Comparison of ENCODE assay signal across 24 cellular contexts in the genomic region with DNA sequence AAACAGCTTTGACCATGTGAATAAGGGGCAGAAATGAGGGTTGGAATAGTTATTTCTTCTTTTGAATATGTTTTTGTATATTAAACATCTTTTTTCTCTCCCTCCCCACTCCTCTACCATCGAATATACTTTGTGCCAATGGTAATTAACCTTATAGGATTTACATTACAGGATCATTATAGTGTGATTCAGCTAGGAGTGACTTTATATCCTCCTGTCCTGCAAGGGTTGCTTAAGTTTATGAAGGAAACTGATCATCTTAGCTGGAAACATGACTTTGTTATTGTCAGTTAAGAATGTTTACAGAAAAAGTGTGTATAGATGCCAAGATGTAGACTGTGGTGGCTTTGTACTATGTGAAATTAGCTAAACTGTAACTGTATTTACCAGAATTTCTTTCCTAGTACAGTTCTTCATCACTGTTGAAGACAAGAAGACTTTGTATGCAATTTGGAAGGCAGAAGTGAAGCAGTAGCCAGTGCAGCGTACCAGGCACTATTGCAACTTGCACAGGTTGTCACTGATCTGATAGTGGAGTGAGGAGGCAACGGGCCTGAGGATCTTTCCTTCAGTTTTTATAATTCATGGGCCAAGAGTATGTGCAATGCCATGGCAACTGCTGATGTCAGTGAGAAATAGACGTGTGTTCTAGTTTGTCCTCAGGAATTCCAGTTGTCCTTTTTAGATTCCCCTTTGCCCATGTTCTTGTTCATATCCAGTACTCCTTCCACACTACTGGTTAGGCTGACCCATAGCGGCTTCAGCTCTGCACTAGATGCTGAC. TPM values are rescaled to one million over a fixed set of nuclear protein-coding genes. Genes with fewer than 3 reads are reported as not detected.
DNase-seq lines count a peak whose midpoint lies in the region; ATAC-seq, FAIRE-seq and TF ChIP-seq lines count a peak whose summit lies in the region.
"Had no signal": no experiment of that assay in that cellular context is flagged by ENCODE, and none has a peak within 500 bp of the region (broad histone marks: within the 10 kb centered on the region; RNA-seq: fewer than 3 reads in every experiment).

No MANE protein-coding gene starts in this region.

- H2AFZ ChIP-seq in GM12878 (ENCODE audit: control insufficient read depth, low read depth, low read length), result no peak overlapping the region
- H2AFZ ChIP-seq: GM23338 had no signal

- TF ChIP-seq EP300 in GM12878 (IDR thresholded peaks at IDR 0.05; ENCODE audit: borderline replicate concordance in 1 of 2, control insufficient read depth in 1 of 2, low read depth in 2 of 2, low read length in 2 of 2), result no peak

- no peaks in the 10 kb centered on the region for H3K4me1 ChIP-seq in GM12878 (ENCODE audit: control insufficient read depth, insufficient read depth, low read length)
- H3K4me1 ChIP-seq: BE2C had no signal

- BruUV-seq in GM12878 (replicated peaks; lab: Mats Ljungman, UMichigan), result no TSS peak

- H3K27ac ChIP-seq in GM12878 (ENCODE audit: control insufficient read depth, insufficient read depth), result no peak overlapping the region

- H3K4me3 ChIP-seq in GM12878 (no peak overlapping the region), fibroblast of pulmonary artery (replicated peaks; ENCODE audit: low read depth, low read length) (no peak overlapping the region)
- H3K4me3 ChIP-seq: GM23338, MG63 had no signal

- no peak for FAIRE-seq in GM12878 (lab: Jason Lieb, UNC)

- H3K36me3 ChIP-seq in GM12878 (ENCODE audit: control insufficient read depth in 2 of 2, insufficient read depth in 2 of 2, low read length in 1 of 2), result no peaks in the 10 kb centered on the region
- H3K36me3 ChIP-seq: BE2C, MG63 had no signal

- RAD21 ChIA-PET in GM12878 (lab: Charles Lee; ENCODE audit: unreplicated experiment), result no interaction called here

- no peak for TF ChIP-seq POLR2A in GM12878 (IDR thresholded peaks at IDR 0.05; ENCODE audit: low read depth, low read length)

- CTCF ChIA-PET in GM12878 (lab: Yijun Ruan, JAX), result interaction anchor here (0.8 to 1.1 kb wide), 2 partner anchors 13 to 185 kb away, joined by 3 to 5 read pairs; no protein-coding TSS in a partner anchor

- peaks cover 5% of the 10 kb centered on the region for H3K27me3 Mint-ChIP-seq in activated T-helper 1 cell treated with anti-CD3 and anti-CD28 coated beads, Interleukin-12 subunit alpha, Interleukin-12 subunit beta, Interleukin-2, Interleukin-4 antibody, amounts not matched to agents 30 ng/mL and 10 ng/mL and 1 ng/mL, durations not matched to agents 14 hours and 24 hours and 36 hours (ENCODE audit: insufficient read depth)
- no peaks in the 10 kb centered on the region for H3K27me3 Mint-ChIP-seq in natural killer cell treated with Interleukin-12 subunit alpha and Interleukin-12 subunit beta and Interleukin-15 and Interleukin-18, amount 100 ng/mL, for 72 hours

- POLR2A ChIA-PET in GM12878 (lab: Charles Lee), result interaction anchor here (1.2 kb wide), 1 partner anchor 85 kb away, joined by 3 read pairs; no protein-coding TSS in a partner anchor

- intact Hi-C loops in GM12878 (cut with micrococcal nuclease; ENCODE audit: unreplicated experiment), result no loop called here
- intact Hi-C loops in activated T-helper 1 cell treated with anti-CD3 and anti-CD28 coated beads, Interleukin-12 subunit alpha, Interleukin-12 subunit beta, Interleukin-2, Interleukin-4 antibody, amounts not matched to agents 30 ng/mL and 10 ng/mL and 1 ng/mL, durations not matched to agents 14 hours and 24 hours and 36 hours (cut with micrococcal nuclease), result loop anchor here (10.0 kb wide), 4 partner anchors 665 to 1905 kb away; a partner anchor contains a TSS

- no peaks in the 10 kb centered on the region for H3K4me1 Mint-ChIP-seq in activated T-helper 1 cell treated with anti-CD3 and anti-CD28 coated beads, Interleukin-12 subunit alpha, Interleukin-12 subunit beta, Interleukin-2, Interleukin-4 antibody, amounts not matched to agents 30 ng/mL and 10 ng/mL and 1 ng/mL, durations not matched to agents 14 hours and 24 hours and 36 hours (ENCODE audit: low read depth)
- H3K4me1 Mint-ChIP-seq in natural killer cell treated with Interleukin-12 subunit alpha and Interleukin-12 subunit beta and Interleukin-15 and Interleukin-18, amount 100 ng/mL, for 72 hours (ENCODE audit: low read depth in 2 of 2), result no peaks in the 10 kb centered on the region
- H3K4me1 Mint-ChIP-seq: CD8-positive, alpha-beta memory T cell; GM23338; H9 had no signal

- H3K4me3 Mint-ChIP-seq in activated T-helper 1 cell treated with anti-CD3 and anti-CD28 coated beads, Interleukin-12 subunit alpha, Interleukin-12 subunit beta, Interleukin-2, Interleukin-4 antibody, amounts not matched to agents 30 ng/mL and 10 ng/mL and 1 ng/mL, durations not matched to agents 14 hours and 24 hours and 36 hours, result no peak overlapping the region
- H3K4me3 Mint-ChIP-seq in natural killer cell treated with Interleukin-12 subunit alpha and Interleukin-12 subunit beta and Interleukin-15 and Interleukin-18, amount 100 ng/mL, for 72 hours, result no peak overlapping the region
- H3K4me3 Mint-ChIP-seq: CD14-positive monocyte; CD8-positive, alpha-beta memory T cell; GM23338; H9 had no signal

- H3K9me3 ChIP-seq in GM12878 (replicated peaks; ENCODE audit: control insufficient read depth, insufficient read depth, low read length), result no peaks in the 10 kb centered on the region
- H3K9me3 ChIP-seq: BE2C, MG63 had no signal

- no peaks in the 10 kb centered on the region for H3K36me3 Mint-ChIP-seq in activated T-helper 1 cell treated with anti-CD3 and anti-CD28 coated beads, Interleukin-12 subunit alpha, Interleukin-12 subunit beta, Interleukin-2, Interleukin-4 antibody, amounts not matched to agents 30 ng/mL and 10 ng/mL and 1 ng/mL, durations not matched to agents 14 hours and 24 hours and 36 hours (ENCODE audit: low read depth)
- H3K36me3 Mint-ChIP-seq in natural killer cell treated with Interleukin-12 subunit alpha and Interleukin-12 subunit beta and Interleukin-15 and Interleukin-18, amount 100 ng/mL, for 72 hours, result no peaks in the 10 kb centered on the region
- H3K36me3 Mint-ChIP-seq: CD14-positive monocyte; CD8-positive, alpha-beta memory T cell had no signal

- no peak overlapping the region for H3K4me2 ChIP-seq in GM12878 (ENCODE audit: control insufficient read depth, insufficient read depth)
- H3K4me2 ChIP-seq: GM23338 had no signal

- DNase-seq in SK-MEL-5 (ENCODE audit: low read depth, low spot score) (peak; percentile 38), GM12878 (ENCODE audit: low read depth, low spot score) (no peak), fibroblast of pulmonary artery (ENCODE audit: low read depth) (peak; percentile 31), cerebellar cortex (ENCODE audit: low spot score) (no peak)
- DNase-seq in activated T-helper 1 cell treated with anti-CD3 and anti-CD28 coated beads, Interleukin-12 subunit alpha, Interleukin-12 subunit beta, Interleukin-2, Interleukin-4 antibody, amounts not matched to agents 30 ng/mL and 10 ng/mL and 1 ng/mL, durations not matched to agents 14 hours and 24 hours and 36 hours (ENCODE audit: low spot score), result no peak
- no peak for DNase-seq in natural killer cell treated with Interleukin-12 subunit alpha and Interleukin-12 subunit beta and Interleukin-15 and Interleukin-18, amount 100 ng/mL, for 72 hours (ENCODE audit: low spot score)
- DNase-seq: BE2C; CD8-positive, alpha-beta memory T cell; DMS153; DND-41; H9; KG1; MG63; NCI-H1105 treated with DMSO at 0.1 percent for 48 hours; NCI-H146; NCI-H2029; NCI-H446; NCI-H524 treated with DMSO at 0.1 percent for 48 hours; NCI-H774; PC-3 had no signal

- SMC1A ChIA-PET in GM12878 (lab: Charles Lee; ENCODE audit: uncharacterized antibody, unreplicated experiment), result interaction anchor here (0.9 to 2.2 kb wide), 3 partner anchors 10 to 122 kb away, joined by 3 to 6 read pairs (median 4); no protein-coding TSS in a partner anchor

- ATAC-seq in GM12878 (no peak), HG02610 (IDR thresholded peaks at IDR 0.05; ENCODE audit: unreplicated experiment) (no peak)
- ATAC-seq in natural killer cell treated with Interleukin-12 subunit alpha and Interleukin-12 subunit beta and Interleukin-15 and Interleukin-18, amount 100 ng/mL, for 72 hours, result no peak
- ATAC-seq: GM23338, PC-3 had no signal

- no peak overlapping the region for H3K27ac Mint-ChIP-seq in activated T-helper 1 cell treated with anti-CD3 and anti-CD28 coated beads, Interleukin-12 subunit alpha, Interleukin-12 subunit beta, Interleukin-2, Interleukin-4 antibody, amounts not matched to agents 30 ng/mL and 10 ng/mL and 1 ng/mL, durations not matched to agents 14 hours and 24 hours and 36 hours
- H3K27ac Mint-ChIP-seq in natural killer cell treated with Interleukin-12 subunit alpha and Interleukin-12 subunit beta and Interleukin-15 and Interleukin-18, amount 100 ng/mL, for 72 hours, result no peak overlapping the region
- H3K27ac Mint-ChIP-seq: CD14-positive monocyte; CD8-positive, alpha-beta memory T cell; GM23338; H9 had no signal

- TF ChIP-seq CTCF in GM12878 (IDR thresholded peaks at IDR 0.05 in 2 of 3, conservative IDR thresholded peaks at IDR 0.05 in 1 of 3; ENCODE audit: control insufficient read depth in 2 of 3, extremely low read depth in 1 of 3, insufficient read depth in 1 of 3, low read depth in 3 of 3, low read length in 3 of 3) (no peak), fibroblast of pulmonary artery (IDR thresholded peaks at IDR 0.05; ENCODE audit: low read length, missing control alignments) (no peak)

- in situ Hi-C loops in SK-MEL-5 (cut with HindIII; ENCODE audit: low pct_unique_long_range_greater_than_20kb, low sequenced_read_pairs) (no loop called here), GM12878 (cut with MboI) (no loop called here)

- no peak for TF ChIP-seq RAD21 in GM12878 (IDR thresholded peaks at IDR 0.05; ENCODE audit: insufficient read depth, low read depth, low read length)

- H4K20me1 ChIP-seq in GM12878 (ENCODE audit: control insufficient read depth, insufficient read depth), result no peaks in the 10 kb centered on the region

- WGBS in GM12878 (ENCODE audit: insufficient coverage, insufficient replicate concordance, low lambda C conversion rate, missing lambda C conversion rate), result 61% methylated on average over 5 of the region's 5 CpGs

- H3K27me3 ChIP-seq in GM12878 (replicated peaks in 1 of 2; ENCODE audit: control insufficient read depth in 2 of 2, insufficient read depth in 2 of 2, low read length in 1 of 2), result no peaks in the 10 kb centered on the region
- H3K27me3 ChIP-seq: BE2C, MG63 had no signal

- no peaks in the 10 kb centered on the region for H3K9me3 Mint-ChIP-seq in activated T-helper 1 cell treated with anti-CD3 and anti-CD28 coated beads, Interleukin-12 subunit alpha, Interleukin-12 subunit beta, Interleukin-2, Interleukin-4 antibody, amounts not matched to agents 30 ng/mL and 10 ng/mL and 1 ng/mL, durations not matched to agents 14 hours and 24 hours and 36 hours
- no peaks in the 10 kb centered on the region for H3K9me3 Mint-ChIP-seq in natural killer cell treated with Interleukin-12 subunit alpha and Interleukin-12 subunit beta and Interleukin-15 and Interleukin-18, amount 100 ng/mL, for 72 hours
- H3K9me3 Mint-ChIP-seq: CD8-positive, alpha-beta memory T cell; GM23338; H9 had no signal

- no peak overlapping the region for H3K9ac ChIP-seq in GM12878 (ENCODE audit: control insufficient read depth, insufficient read depth, low read length)

- no peaks in the 10 kb centered on the region for H3K79me2 ChIP-seq in GM12878 (ENCODE audit: control insufficient read depth, insufficient read depth, low read length)

RNA-seq across cellular contexts. Expression of a gene that starts 8.2 kb away (rescaled TPM):
- 18.4 and 18.5 TPM in 2 replicates for total RNA-seq in SK-MEL-5 (2014; rRNA removed; shearing (Covaris generic))
- 14.9 and 20.6 TPM in 2 replicates for polyA plus RNA-seq in SK-MEL-5 (2015; cell fraction: cytosol; rRNA removed)
- polyA plus RNA-seq in SK-MEL-5 (2015; cell fraction: nucleus; rRNA removed), result 49.7 and 65.9 TPM in 2 replicates
- 134 and 146 TPM in 2 replicates for total RNA-seq in GM12878 (2013; cell fraction: nucleolus; rRNA removed)
- total RNA-seq in GM12878 (2014; rRNA removed), result 16.5 and 19.1 TPM in 2 replicates
- total RNA-seq in GM12878 (2014; rRNA removed; fragmentation: Illumina TruSeq; extraction: Trizol), result 20.4 and 21.7 TPM in 2 replicates
- total RNA-seq in GM12878 (2021), result 27.6 and 31.0 TPM in 2 replicates
- polyA plus RNA-seq in GM12878 (2011; ENCODE audit: low read depth), result 13.4 TPM
- 33.3 and 45.1 TPM in 2 replicates for polyA plus RNA-seq in GM12878 (2011; rRNA removed)
- 15.1 and 16.4 TPM in 2 replicates for polyA plus RNA-seq in GM12878 (2011; cell fraction: cytosol; rRNA removed)
- polyA plus RNA-seq in GM12878 (2011; cell fraction: nucleus; rRNA removed), result 35.7 and 41.8 TPM in 2 replicates
- polyA plus RNA-seq in GM12878 (2012), result 18.4 and 19.5 TPM in 2 replicates
- 22.0 and 29.6 TPM in 2 replicates for polyA plus RNA-seq in GM12878 (2014; fragmentation: Illumina TruSeq; extraction: Trizol)
- polyA plus RNA-seq in GM12878 (2014; fragmentation: Nextera tagmentation; extraction: Ambion mirVana), result 10 to 100 TPM; 13.0 to 19.4 TPM
- polyA plus RNA-seq in GM12878 (2014; rRNA removed), result 16.6 and 17.4 TPM in 2 replicates
- 10 to 100 TPM; 18.8 to 27.6 TPM for polyA plus RNA-seq in GM12878 (2016; fragmentation: Nextera tagmentation; extraction: Ambion mirVana)
- polyA minus RNA-seq in GM12878 (2011; rRNA and poly(A)+ RNA removed), result 74.8 and 99.3 TPM in 2 replicates
- polyA minus RNA-seq in GM12878 (2011; cell fraction: cytosol; rRNA and poly(A)+ RNA removed), result 23.7 and 26.7 TPM in 2 replicates
- 43.9 and 62.0 TPM in 2 replicates for polyA minus RNA-seq in GM12878 (2011; cell fraction: nucleus; rRNA and poly(A)+ RNA removed)
- 36.1 and 37.0 TPM in 2 replicates for total RNA-seq in activated T-helper 1 cell treated with anti-CD3 and anti-CD28 coated beads, Interleukin-12 subunit alpha, Interleukin-12 subunit beta, Interleukin-2, Interleukin-4 antibody, amounts not matched to agents 30 ng/mL and 10 ng/mL and 1 ng/mL, durations not matched to agents 14 hours and 24 hours and 36 hours
- total RNA-seq in natural killer cell treated with Interleukin-12 subunit alpha and Interleukin-12 subunit beta and Interleukin-15 and Interleukin-18, amount 100 ng/mL, for 72 hours, result 10 to 100 TPM; 38.5 to 43.2 TPM

RNA-seq across cellular contexts. Expression of a gene that starts 29.7 kb away (rescaled TPM):
- not detected in 2 replicates for total RNA-seq in SK-MEL-5 (2014; rRNA removed; shearing (Covaris generic))
- not detected in 2 replicates for polyA plus RNA-seq in SK-MEL-5 (2015; cell fraction: cytosol; rRNA removed)
- not detected in 2 replicates for polyA plus RNA-seq in SK-MEL-5 (2015; cell fraction: nucleus; rRNA removed)
- total RNA-seq in GM12878 (2013; cell fraction: nucleolus; rRNA removed), result 0.33 and 0.42 TPM in 2 replicates
- total RNA-seq in GM12878 (2014; rRNA removed), result 0.05 and 0.11 TPM in 2 replicates
- total RNA-seq in GM12878 (2014; rRNA removed; fragmentation: Illumina TruSeq; extraction: Trizol), result 0.18 and 0.23 TPM in 2 replicates
- 0.10 and 0.16 TPM in 2 replicates for total RNA-seq in GM12878 (2021)
- 0.13 TPM for polyA plus RNA-seq in GM12878 (2011; ENCODE audit: low read depth)
- polyA plus RNA-seq in GM12878 (2011; rRNA removed), result 0.09 TPM in 1 of 2 replicates, not detected in the other
- polyA plus RNA-seq in GM12878 (2011; cell fraction: cytosol; rRNA removed), result 0.01 TPM in 1 of 2 replicates, not detected in the other
- 0.03 TPM in 1 of 2 replicates, not detected in the other for polyA plus RNA-seq in GM12878 (2011; cell fraction: nucleus; rRNA removed)
- 0.22 and 0.27 TPM in 2 replicates for polyA plus RNA-seq in GM12878 (2012)
- 0.04 and 0.16 TPM in 2 replicates for polyA plus RNA-seq in GM12878 (2014; fragmentation: Illumina TruSeq; extraction: Trizol)
- polyA plus RNA-seq in GM12878 (2014; fragmentation: Nextera tagmentation; extraction: Ambion mirVana), result under 1 TPM; 0.06 to 0.13 TPM
- 0.05 and 0.10 TPM in 2 replicates for polyA plus RNA-seq in GM12878 (2014; rRNA removed)
- polyA plus RNA-seq in GM12878 (2016; fragmentation: Nextera tagmentation; extraction: Ambion mirVana), result under 1 TPM; 0.15 to 0.19 TPM
- not detected in 2 replicates for polyA minus RNA-seq in GM12878 (2011; rRNA and poly(A)+ RNA removed)
- not detected in 2 replicates for polyA minus RNA-seq in GM12878 (2011; cell fraction: cytosol; rRNA and poly(A)+ RNA removed)
- not detected in 2 replicates for polyA minus RNA-seq in GM12878 (2011; cell fraction: nucleus; rRNA and poly(A)+ RNA removed)
- not detected in 2 replicates for total RNA-seq in activated T-helper 1 cell treated with anti-CD3 and anti-CD28 coated beads, Interleukin-12 subunit alpha, Interleukin-12 subunit beta, Interleukin-2, Interleukin-4 antibody, amounts not matched to agents 30 ng/mL and 10 ng/mL and 1 ng/mL, durations not matched to agents 14 hours and 24 hours and 36 hours
- total RNA-seq in natural killer cell treated with Interleukin-12 subunit alpha and Interleukin-12 subunit beta and Interleukin-15 and Interleukin-18, amount 100 ng/mL, for 72 hours, result not detected
- total RNA-seq: HT1080, PC-3 had no signal
- polyA plus RNA-seq: CD8-positive, alpha-beta memory T cell had no signal

Comparison
In these comparisons a context has a peak if more than half of its experiments do, and no peak if none do; other contexts are left out.
1. DNase-seq: peak in SK-MEL-5 (single experiment) and fibroblast of pulmonary artery (single experiment); none in GM12878 (single experiment), cerebellar cortex (single experiment), activated T-helper 1 cell treated with anti-CD3 and anti-CD28 coated beads, Interleukin-12 subunit alpha, Interleukin-12 subunit beta, Interleukin-2, Interleukin-4 antibody, amounts not matched to agents 30 ng/mL and 10 ng/mL and 1 ng/mL, durations not matched to agents 14 hours and 24 hours and 36 hours (single experiment) and natural killer cell treated with Interleukin-12 subunit alpha and Interleukin-12 subunit beta and Interleukin-15 and Interleukin-18, amount 100 ng/mL, for 72 hours (single experiment).